Comparison of ENCODE assay signal across 1 cellular context in genomic region chr15:74889882-74890768, GRCh38.
TF ChIP-seq lines count a peak whose summit lies in the region.

Gene MPI, plus strand, starts transcription at chr15:74890042. Its CDS starts 32 bp downstream, at chr15:74890074.

TF ChIP-seq in HepG2, 621 proteins besides CTCF, POLR2A, EP300 and RAD21 (continued from another document and continues in another):
- TF ChIP-seq USF2 (IDR thresholded peaks at IDR 0.05; ENCODE audit: low read depth, low read length) (no peak), USF2 (CRISPR knock-in tag; IDR thresholded peaks at IDR 0.05; ENCODE audit: borderline replicate concordance) (no peak), ETV6 (CRISPR knock-in tag; conservative IDR thresholded peaks at IDR 0.05) (peak; percentile 65), BCL6 (CRISPR knock-in tag; IDR thresholded peaks at IDR 0.05) (peak; percentile 35; the same call in 1 of the 2 replicates), HMG20B (CRISPR knock-in tag; conservative IDR thresholded peaks at IDR 0.05) (0 out of 2 replicates have a peak, but pooled peaks have one; percentile 11), CSRNP1 (CRISPR knock-in tag; IDR thresholded peaks at IDR 0.05) (peak; percentile 85; the same call in 1 of the 2 replicates), ZNF546 (CRISPR knock-in tag; conservative IDR thresholded peaks at IDR 0.05) (no peak; the same call in 1 of the 2 replicates), NFKB2 (CRISPR knock-in tag; IDR thresholded peaks at IDR 0.05; ENCODE audit: borderline replicate concordance) (peak; percentile 55; the same call in 1 of the 2 replicates), HNF4G (IDR thresholded peaks at IDR 0.05; ENCODE audit: borderline replicate concordance, low read depth, low read length) (no peak), HNF4G (CRISPR knock-in tag; IDR thresholded peaks at IDR 0.05; ENCODE audit: borderline replicate concordance, low read depth) (0 out of 2 replicates have a peak, but pooled peaks have one; percentile 40), ZNF75D (CRISPR knock-in tag; IDR thresholded peaks at IDR 0.05; ENCODE audit: borderline replicate concordance) (no peak), ZNF784 (CRISPR knock-in tag; IDR thresholded peaks at IDR 0.05; ENCODE audit: borderline replicate concordance) (no peak), ZNF577 (CRISPR knock-in tag; IDR thresholded peaks at IDR 0.05; ENCODE audit: borderline replicate concordance, low read depth) (no peak; the same call in 1 of the 2 replicates), NPAS2 (CRISPR knock-in tag; IDR thresholded peaks at IDR 0.05; ENCODE audit: borderline replicate concordance) (no peak), HIC2 (CRISPR knock-in tag; IDR thresholded peaks at IDR 0.05; ENCODE audit: low read depth) (peak; percentile 42; the same call in 1 of the 2 replicates), ZNF318 (CRISPR knock-in tag; IDR thresholded peaks at IDR 0.05) (no peak; the same call in 1 of the 2 replicates), CREM (IDR thresholded peaks at IDR 0.05) (peak; percentile 92), CREM (CRISPR knock-in tag; IDR thresholded peaks at IDR 0.05) (no peak), ZNF749 (CRISPR knock-in tag; IDR thresholded peaks at IDR 0.05; ENCODE audit: borderline replicate concordance) (no peak), SNAPC2 (CRISPR knock-in tag; IDR thresholded peaks at IDR 0.05) (no peak; the same call in 1 of the 2 replicates), NFE2L1 (CRISPR knock-in tag; IDR thresholded peaks at IDR 0.05; ENCODE audit: borderline replicate concordance) (no peak), TEF (CRISPR knock-in tag; IDR thresholded peaks at IDR 0.05) (peak; percentile 41; the same call in 1 of the 2 replicates), ZNF530 (CRISPR knock-in tag; IDR thresholded peaks at IDR 0.05; ENCODE audit: low read depth) (no peak)
- TF ChIP-seq, protein P1, sequence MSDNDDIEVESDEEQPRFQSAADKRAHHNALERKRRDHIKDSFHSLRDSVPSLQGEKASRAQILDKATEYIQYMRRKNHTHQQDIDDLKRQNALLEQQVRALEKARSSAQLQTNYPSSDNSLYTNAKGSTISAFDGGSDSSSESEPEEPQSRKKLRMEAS (IDR thresholded peaks at IDR 0.05): peak; percentile 81
- TF ChIP-seq, protein P2, sequence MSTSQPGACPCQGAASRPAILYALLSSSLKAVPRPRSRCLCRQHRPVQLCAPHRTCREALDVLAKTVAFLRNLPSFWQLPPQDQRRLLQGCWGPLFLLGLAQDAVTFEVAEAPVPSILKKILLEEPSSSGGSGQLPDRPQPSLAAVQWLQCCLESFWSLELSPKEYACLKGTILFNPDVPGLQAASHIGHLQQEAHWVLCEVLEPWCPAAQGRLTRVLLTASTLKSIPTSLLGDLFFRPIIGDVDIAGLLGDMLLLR (CRISPR knock-in tag; IDR thresholded peaks at IDR 0.05): peak; percentile 82
- TF ChIP-seq, protein P3, sequence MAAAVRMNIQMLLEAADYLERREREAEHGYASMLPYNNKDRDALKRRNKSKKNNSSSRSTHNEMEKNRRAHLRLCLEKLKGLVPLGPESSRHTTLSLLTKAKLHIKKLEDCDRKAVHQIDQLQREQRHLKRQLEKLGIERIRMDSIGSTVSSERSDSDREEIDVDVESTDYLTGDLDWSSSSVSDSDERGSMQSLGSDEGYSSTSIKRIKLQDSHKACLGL (CRISPR knock-in tag; IDR thresholded peaks at IDR 0.05): peak; percentile 77
- TF ChIP-seq, protein P4, sequence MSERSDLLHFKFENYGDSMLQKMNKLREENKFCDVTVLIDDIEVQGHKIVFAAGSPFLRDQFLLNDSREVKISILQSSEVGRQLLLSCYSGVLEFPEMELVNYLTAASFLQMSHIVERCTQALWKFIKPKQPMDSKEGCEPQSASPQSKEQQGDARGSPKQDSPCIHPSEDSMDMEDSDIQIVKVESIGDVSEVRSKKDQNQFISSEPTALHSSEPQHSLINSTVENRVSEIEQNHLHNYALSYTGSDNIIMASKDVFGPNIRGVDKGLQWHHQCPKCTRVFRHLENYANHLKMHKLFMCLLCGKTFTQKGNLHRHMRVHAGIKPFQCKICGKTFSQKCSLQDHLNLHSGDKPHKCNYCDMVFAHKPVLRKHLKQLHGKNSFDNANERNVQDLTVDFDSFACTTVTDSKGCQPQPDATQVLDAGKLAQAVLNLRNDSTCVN (CRISPR knock-in tag; IDR thresholded peaks at IDR 0.05; ENCODE audit: borderline replicate concordance): no peak
- TF ChIP-seq, protein P5, sequence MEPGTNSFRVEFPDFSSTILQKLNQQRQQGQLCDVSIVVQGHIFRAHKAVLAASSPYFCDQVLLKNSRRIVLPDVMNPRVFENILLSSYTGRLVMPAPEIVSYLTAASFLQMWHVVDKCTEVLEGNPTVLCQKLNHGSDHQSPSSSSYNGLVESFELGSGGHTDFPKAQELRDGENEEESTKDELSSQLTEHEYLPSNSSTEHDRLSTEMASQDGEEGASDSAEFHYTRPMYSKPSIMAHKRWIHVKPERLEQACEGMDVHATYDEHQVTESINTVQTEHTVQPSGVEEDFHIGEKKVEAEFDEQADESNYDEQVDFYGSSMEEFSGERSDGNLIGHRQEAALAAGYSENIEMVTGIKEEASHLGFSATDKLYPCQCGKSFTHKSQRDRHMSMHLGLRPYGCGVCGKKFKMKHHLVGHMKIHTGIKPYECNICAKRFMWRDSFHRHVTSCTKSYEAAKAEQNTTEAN (CRISPR knock-in tag; conservative IDR thresholded peaks at IDR 0.05): no peak; the same call in 1 of the 2 replicates
- TF ChIP-seq, protein P6, sequence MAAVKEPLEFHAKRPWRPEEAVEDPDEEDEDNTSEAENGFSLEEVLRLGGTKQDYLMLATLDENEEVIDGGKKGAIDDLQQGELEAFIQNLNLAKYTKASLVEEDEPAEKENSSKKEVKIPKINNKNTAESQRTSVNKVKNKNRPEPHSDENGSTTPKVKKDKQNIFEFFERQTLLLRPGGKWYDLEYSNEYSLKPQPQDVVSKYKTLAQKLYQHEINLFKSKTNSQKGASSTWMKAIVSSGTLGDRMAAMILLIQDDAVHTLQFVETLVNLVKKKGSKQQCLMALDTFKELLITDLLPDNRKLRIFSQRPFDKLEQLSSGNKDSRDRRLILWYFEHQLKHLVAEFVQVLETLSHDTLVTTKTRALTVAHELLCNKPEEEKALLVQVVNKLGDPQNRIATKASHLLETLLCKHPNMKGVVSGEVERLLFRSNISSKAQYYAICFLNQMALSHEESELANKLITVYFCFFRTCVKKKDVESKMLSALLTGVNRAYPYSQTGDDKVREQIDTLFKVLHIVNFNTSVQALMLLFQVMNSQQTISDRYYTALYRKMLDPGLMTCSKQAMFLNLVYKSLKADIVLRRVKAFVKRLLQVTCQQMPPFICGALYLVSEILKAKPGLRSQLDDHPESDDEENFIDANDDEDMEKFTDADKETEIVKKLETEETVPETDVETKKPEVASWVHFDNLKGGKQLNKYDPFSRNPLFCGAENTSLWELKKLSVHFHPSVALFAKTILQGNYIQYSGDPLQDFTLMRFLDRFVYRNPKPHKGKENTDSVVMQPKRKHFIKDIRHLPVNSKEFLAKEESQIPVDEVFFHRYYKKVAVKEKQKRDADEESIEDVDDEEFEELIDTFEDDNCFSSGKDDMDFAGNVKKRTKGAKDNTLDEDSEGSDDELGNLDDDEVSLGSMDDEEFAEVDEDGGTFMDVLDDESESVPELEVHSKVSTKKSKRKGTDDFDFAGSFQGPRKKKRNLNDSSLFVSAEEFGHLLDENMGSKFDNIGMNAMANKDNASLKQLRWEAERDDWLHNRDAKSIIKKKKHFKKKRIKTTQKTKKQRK (IDR thresholded peaks at IDR 0.05; ENCODE audit: low read length): no peak
